Comparison of ENCODE assay signal across 1 cellular context in genomic region chr5:119302916-119303897, GRCh38.
TF ChIP-seq lines count a peak whose summit lies in the region.

No MANE protein-coding gene starts in this region.

TF ChIP-seq in HepG2, 621 proteins besides CTCF, POLR2A, EP300 and RAD21 (continued from another document):
- no peak for TF ChIP-seq BCL3 (CRISPR knock-in tag; IDR thresholded peaks at IDR 0.05)
